ENCODE assay signal across 9 cellular contexts in genomic region chr3:156474560-156475389, GRCh38.
DNase-seq lines count a peak whose midpoint lies in the region; ATAC-seq, FAIRE-seq and TF ChIP-seq lines count a peak whose summit lies in the region.
"Had no signal": no experiment of that assay in that cellular context is flagged by ENCODE, and none has a peak within 500 bp of the region (broad histone marks: within the 10 kb centered on the region; RNA-seq: fewer than 3 reads in every experiment).

No MANE protein-coding gene starts in this region.

- no peak overlapping the region for H4K5ac ChIP-seq in H1 (ENCODE audit: insufficient read length, low read depth, low read length)

- H3K36me3 ChIP-seq in H1 (ENCODE audit: control insufficient read depth in 2 of 4, insufficient read depth in 4 of 4, low read length in 3 of 4) (no peaks in the 10 kb centered on the region), osteoblast (ENCODE audit: insufficient read depth, low read length) (no peaks in the 10 kb centered on the region)

- TF ChIP-seq POLR2A in H1 (IDR thresholded peaks at IDR 0.05; ENCODE audit: control extremely low read depth in 1 of 2, low read depth in 2 of 2, low read length in 2 of 2): no peak

- TF ChIP-seq EP300 in H1 (IDR thresholded peaks at IDR 0.05; ENCODE audit: borderline replicate concordance in 1 of 2, low read depth in 2 of 2, low read length in 2 of 2): no peak

- H2BK12ac ChIP-seq in H1 (ENCODE audit: low read depth, low read length): no peak overlapping the region

- no peaks in the 10 kb centered on the region for H3K27me3 ChIP-seq in H1 (replicated peaks in 1 of 4; ENCODE audit: control insufficient read depth in 3 of 4, extremely low read depth in 1 of 4, insufficient read depth in 3 of 4, low read length in 3 of 4)
- H3K27me3 ChIP-seq in osteoblast (ENCODE audit: insufficient read depth, low read length): no peaks in the 10 kb centered on the region

- peak; percentile 54 to 66 for TF ChIP-seq RAD21 in H1 (IDR thresholded peaks at IDR 0.05 in 1 of 2, conservative IDR thresholded peaks at IDR 0.05 in 1 of 2; ENCODE audit: low read depth in 2 of 2, low read length in 2 of 2)

- H3K9me3 ChIP-seq in H1 (ENCODE audit: insufficient read depth in 2 of 2, low read depth in 1 of 2, low read length in 1 of 2) (no peaks in the 10 kb centered on the region), osteoblast (ENCODE audit: low read depth, low read length) (no peaks in the 10 kb centered on the region)

- ATAC-seq in GM21515 (IDR thresholded peaks at IDR 0.05; ENCODE audit: unreplicated experiment) (no peak), HG02759 (IDR thresholded peaks at IDR 0.05; ENCODE audit: unreplicated experiment) (no peak)

- H4K8ac ChIP-seq in H1 (ENCODE audit: extremely low read depth, insufficient read depth, low read length): no peak overlapping the region

- no peak overlapping the region for H3K9ac ChIP-seq in H1 (replicated peaks in 1 of 4; ENCODE audit: extremely low read depth in 1 of 4, low read depth in 3 of 4, low read length in 3 of 4)

- no peak overlapping the region for H2BK5ac ChIP-seq in H1 (ENCODE audit: low read depth, low read length)

- H3K27ac ChIP-seq in H1 (ENCODE audit: low read depth, low read length) (no peak overlapping the region), osteoblast (ENCODE audit: low read depth, low read length) (no peak overlapping the region)

- 50% methylated on average over 12 of the region's 12 CpGs; no CpG with 5 or more reads in 1 of the 2 experiments for WGBS in H1 (ENCODE audit: extremely low coverage in 1 of 2, insufficient coverage in 1 of 2, insufficient read length in 1 of 2, insufficient replicate concordance in 2 of 2, low coverage in 1 of 2, low lambda C conversion rate in 2 of 2, missing lambda C conversion rate in 1 of 2), 2 experiments

- H3K79me1 ChIP-seq in H1 (ENCODE audit: low read depth, low read length): no peaks in the 10 kb centered on the region; the same call in 1 of the 2 replicates

- no peaks in the 10 kb centered on the region for H3K23me2 ChIP-seq in H1 (ENCODE audit: low read depth, low read length)

- H2AFZ ChIP-seq in H1 (ENCODE audit: low read length) (no peak overlapping the region), osteoblast (ENCODE audit: low read length) (no peak overlapping the region)

- no peak overlapping the region for H3K56ac ChIP-seq in H1 (replicated peaks; ENCODE audit: insufficient read length, low read depth, low read length)

- H3K4me2 ChIP-seq in H1 (ENCODE audit: insufficient read depth in 1 of 2, low read depth in 2 of 2, low read length in 2 of 2) (peak overlapping the region; percentile 28 to 36; a peak in 2 of 4 replicates), osteoblast (ENCODE audit: insufficient read depth, low read length) (peak overlapping the region; percentile 26)

- H2BK15ac ChIP-seq in H1 (ENCODE audit: low read length): no peak overlapping the region

- H3K4me1 ChIP-seq in H1 (replicated peaks in 1 of 4; ENCODE audit: control insufficient read depth in 3 of 4, insufficient read depth in 4 of 4, low read length in 3 of 4) (no peaks in the 10 kb centered on the region), osteoblast (ENCODE audit: insufficient read depth, low read length) (peaks cover 8% of the 10 kb centered on the region)

- no peak overlapping the region for H3K18ac ChIP-seq in H1 (ENCODE audit: extremely low read depth, low read length)

- H2AK5ac ChIP-seq in H1 (ENCODE audit: low read depth, low read length): no peak overlapping the region

- H3K23ac ChIP-seq in H1 (ENCODE audit: insufficient read length): no peak overlapping the region

- no peaks in the 10 kb centered on the region for H4K20me1 ChIP-seq in H1 (replicated peaks in 1 of 2; ENCODE audit: control insufficient read depth in 1 of 2, insufficient read depth in 2 of 2, low read length in 2 of 2)
- no peaks in the 10 kb centered on the region for H4K20me1 ChIP-seq in osteoblast (ENCODE audit: insufficient read depth, low read length)

- H3K14ac ChIP-seq in H1 (ENCODE audit: insufficient read length): no peak overlapping the region

- H2BK20ac ChIP-seq in H1 (ENCODE audit: low read length): no peak overlapping the region

- TF ChIP-seq CTCF in H1 (IDR thresholded peaks at IDR 0.05; ENCODE audit: control extremely low read depth in 1 of 3, insufficient read depth in 1 of 3, low read depth in 1 of 3, low read length in 3 of 3) (peak; percentile 46 to 66 (median 66)), osteoblast (IDR thresholded peaks at IDR 0.05; ENCODE audit: extremely low read depth, low read depth, low read length) (peak; percentile 44)

- POLR2A ChIA-PET in H1 (lab: Charles Lee; ENCODE audit: partially characterized antibody): interaction anchor here (0.7 kb wide), 1 partner anchor 13 kb away, joined by 3 read pairs; no protein-coding TSS in a partner anchor

- no peak overlapping the region for H3K4ac ChIP-seq in H1 (replicated peaks; ENCODE audit: insufficient read length, low read depth, low read length)

- no peaks in the 10 kb centered on the region for H3K79me2 ChIP-seq in H1 (ENCODE audit: control insufficient read depth in 1 of 2, insufficient read depth in 2 of 2, low read length in 2 of 2)
- no peaks in the 10 kb centered on the region for H3K79me2 ChIP-seq in osteoblast (ENCODE audit: insufficient read depth, low read length)

- H3K4me3 ChIP-seq in H1 (ENCODE audit: extremely low read depth in 1 of 4, insufficient read depth in 2 of 4, low read depth in 3 of 4, low read length in 4 of 4) (peak overlapping the region in 2 of 4 experiments; percentile 10 to 38; a peak in 2 of 8 replicates), osteoblast (ENCODE audit: insufficient read depth, low read length) (peak overlapping the region; percentile 20)

- DNase-seq in DMS79 treated with DMSO at 0.1 percent for 48 hours (lab: John Stamatoyannopoulos, UW) (peak; percentile 15), DMS79 (lab: John Stamatoyannopoulos, UW) (no peak), NAMALWA (ENCODE audit: low spot score) (peak; percentile 47), H1 (ENCODE audit: low read depth in 1 of 2, low spot score in 2 of 2) (no peak), osteoblast (ENCODE audit: insufficient read length, low spot score, missing footprints) (peak; percentile 36), AML-193 (lab: John Stamatoyannopoulos, UW) (no peak)
- DNase-seq: NCI-H526 treated with DMSO at 0.1 percent for 48 hours had no signal

- peak; percentile 77 for FAIRE-seq in H1 (lab: Jason Lieb, UNC)

- CTCF ChIA-PET in H1 (lab: Charles Lee; ENCODE audit: partially characterized antibody): interaction anchor here (0.6 to 15.1 kb wide), 56 partner anchors 10 to 879 kb away, joined by 3 to 228 read pairs (median 4); no protein-coding TSS in a partner anchor

- H4K91ac ChIP-seq in H1 (replicated peaks; ENCODE audit: insufficient read length, low read length): no peak overlapping the region

- H2BK120ac ChIP-seq in H1 (replicated peaks; ENCODE audit: low read depth, low read length): no peak overlapping the region

TF ChIP-seq in H1, 55 proteins besides CTCF, POLR2A, EP300 and RAD21 (continues in another document):
- TF ChIP-seq TEAD4 (IDR thresholded peaks at IDR 0.05; ENCODE audit: low read depth, low read length): 0 out of 2 replicates have a peak, but pooled peaks have one; percentile 41

Comparison
In these comparisons a context has a peak if more than half of its experiments do, and no peak if none do; other contexts are left out.
1. DNase-seq: peak in DMS79 treated with DMSO at 0.1 percent for 48 hours (single experiment), NAMALWA (single experiment) and osteoblast (single experiment); none in DMS79 (single experiment), H1 (0 of 2) and AML-193 (0 of 2).